2 cellular contexts compared by ENCODE assay signal in genomic region chr14:76423534-76423933, GRCh38.
TF ChIP-seq lines count a peak whose summit lies in the region.

No MANE protein-coding gene starts in this region.

TF ChIP-seq in HepG2, 621 proteins besides CTCF, POLR2A, EP300 and RAD21 (continues in another document):
- no peak for TF ChIP-seq MTF2 (CRISPR knock-in tag; IDR thresholded peaks at IDR 0.05; ENCODE audit: borderline replicate concordance)
- peak; percentile 61; the same call in 1 of the 2 replicates for TF ChIP-seq ZBTB10 (CRISPR knock-in tag; IDR thresholded peaks at IDR 0.05; ENCODE audit: borderline replicate concordance)
- TF ChIP-seq JUN (CRISPR knock-in tag; IDR thresholded peaks at IDR 0.05), result no peak
- no peak for TF ChIP-seq ZNF614 (CRISPR knock-in tag; IDR thresholded peaks at IDR 0.05; ENCODE audit: borderline replicate concordance)
- no peak for TF ChIP-seq ZBTB26 (CRISPR knock-in tag; IDR thresholded peaks at IDR 0.05; ENCODE audit: borderline replicate concordance)
- TF ChIP-seq NFE2L2 (IDR thresholded peaks at IDR 0.05; ENCODE audit: low read length), result no peak
- peak; percentile 95 for TF ChIP-seq ZKSCAN1 (IDR thresholded peaks at IDR 0.05; ENCODE audit: low read length)
- TF ChIP-seq SPEN (CRISPR knock-in tag; IDR thresholded peaks at IDR 0.05; ENCODE audit: low read depth), result no peak
- no peak for TF ChIP-seq ZNF331 (CRISPR knock-in tag; IDR thresholded peaks at IDR 0.05)
- no peak for TF ChIP-seq GMEB1 (CRISPR knock-in tag; IDR thresholded peaks at IDR 0.05; ENCODE audit: borderline replicate concordance)
- TF ChIP-seq RXRA (CRISPR knock-in tag; IDR thresholded peaks at IDR 0.05), result no peak
- TF ChIP-seq THAP9 (CRISPR knock-in tag; IDR thresholded peaks at IDR 0.05; ENCODE audit: borderline replicate concordance), result no peak
- TF ChIP-seq HHEX (CRISPR knock-in tag; IDR thresholded peaks at IDR 0.05), result no peak
- TF ChIP-seq NKX3-1 (CRISPR knock-in tag; IDR thresholded peaks at IDR 0.05), result no peak
- TF ChIP-seq ELF3 (CRISPR knock-in tag; IDR thresholded peaks at IDR 0.05), result no peak
- TF ChIP-seq BHLHE40 (IDR thresholded peaks at IDR 0.05; ENCODE audit: low read length), result no peak
- TF ChIP-seq ZNF350 (CRISPR knock-in tag; IDR thresholded peaks at IDR 0.05; ENCODE audit: borderline replicate concordance, low read depth), result no peak
- no peak for TF ChIP-seq ARID3A (IDR thresholded peaks at IDR 0.05; ENCODE audit: low read depth, low read length)

TF ChIP-seq in H1, 55 proteins besides CTCF, POLR2A, EP300 and RAD21:
- no peak for TF ChIP-seq BRCA1 (IDR thresholded peaks at IDR 0.05; ENCODE audit: low read depth, low read length)
- no peak for TF ChIP-seq SRF (IDR thresholded peaks at IDR 0.05; ENCODE audit: low read depth, low read length)
- no peak for TF ChIP-seq MAX (IDR thresholded peaks at IDR 0.05)
- no peak for TF ChIP-seq ATF3 (IDR thresholded peaks at IDR 0.05; ENCODE audit: insufficient read depth, low read depth, low read length)
- TF ChIP-seq KDM1A (IDR thresholded peaks at IDR 0.05; ENCODE audit: borderline replicate concordance, low read length), result no peak
- TF ChIP-seq NANOG (IDR thresholded peaks at IDR 0.05; ENCODE audit: insufficient read depth, low read depth, low read length, poor library complexity, severe bottlenecking), result no peak
- no peak for TF ChIP-seq BACH1 (IDR thresholded peaks at IDR 0.05; ENCODE audit: low read length)
- TF ChIP-seq SIN3A (conservative IDR thresholded peaks at IDR 0.05 in 1 of 2, IDR thresholded peaks at IDR 0.05 in 1 of 2; ENCODE audit: low read depth in 1 of 2, low read length in 2 of 2), result no peak
- TF ChIP-seq CREB1 (IDR thresholded peaks at IDR 0.05), result no peak
- no peak for TF ChIP-seq BCL11A (IDR thresholded peaks at IDR 0.05; ENCODE audit: low read depth in 2 of 2, low read length in 2 of 2)
- no peak for TF ChIP-seq POU5F1 (IDR thresholded peaks at IDR 0.05; ENCODE audit: low read depth, low read length)
- no peak for TF ChIP-seq E2F6 (IDR thresholded peaks at IDR 0.05)
- no peak for TF ChIP-seq ZNF274 (IDR thresholded peaks at IDR 0.05; ENCODE audit: borderline replicate concordance, extremely low read depth, low read length)
- no peak for TF ChIP-seq EGR1 (IDR thresholded peaks at IDR 0.05; ENCODE audit: borderline replicate concordance, low read depth, low read length)
- TF ChIP-seq EZH2 (IDR thresholded peaks at IDR 0.05; ENCODE audit: low read depth, low read length, severe bottlenecking), result no peak
- no peak for TF ChIP-seq GTF2F1 (IDR thresholded peaks at IDR 0.05; ENCODE audit: borderline replicate concordance, low read depth, low read length)
